13 cellular contexts compared by ENCODE assay signal in genomic region chr17:31415640-31416502, GRCh38. TPM values are rescaled to one million over a fixed set of nuclear protein-coding genes. Genes with fewer than 3 reads are reported as not detected.
"Had no signal": no experiment of that assay in that cellular context is flagged by ENCODE, and none has a peak within 500 bp of the region (broad histone marks: within the 10 kb centered on the region; RNA-seq: fewer than 3 reads in every experiment).

No MANE protein-coding gene starts in this region.

- H3K9me3 ChIP-seq: esophagus muscularis mucosa, left lung, pancreas, transverse colon had no signal

- H3K4me1 ChIP-seq: pancreas had no signal

- H3K27ac ChIP-seq: left lung, pancreas, skin epidermis, transverse colon had no signal

- H3K4me3 ChIP-seq: esophagus muscularis mucosa, left lung, pancreas, skin epidermis, transverse colon had no signal

- H3K4me3 Mint-ChIP-seq: activated CD4-positive, alpha-beta memory T cell treated with anti-CD3 and anti-CD28 coated beads, Interleukin-2, amount 10 ng/mL, durations not matched to agents 7 days and 5 days; central memory CD8-positive, alpha-beta T cell; nephron progenitor cell had no signal

- H3K36me3 ChIP-seq: esophagus muscularis mucosa, left lung, pancreas, transverse colon had no signal

- H3K27me3 ChIP-seq: left lung, pancreas, transverse colon had no signal

- H3K9me3 Mint-ChIP-seq: activated CD4-positive, alpha-beta memory T cell treated with anti-CD3 and anti-CD28 coated beads, Interleukin-2, amount 10 ng/mL, durations not matched to agents 7 days and 5 days; central memory CD8-positive, alpha-beta T cell; memory B cell; nephron progenitor cell had no signal

- H3K27ac Mint-ChIP-seq: activated CD4-positive, alpha-beta memory T cell treated with anti-CD3 and anti-CD28 coated beads, Interleukin-2, amount 10 ng/mL, durations not matched to agents 7 days and 5 days; memory B cell; nephron progenitor cell had no signal

- H3K36me3 Mint-ChIP-seq: memory B cell had no signal

- H3K4me1 Mint-ChIP-seq: activated CD4-positive, alpha-beta memory T cell treated with anti-CD3 and anti-CD28 coated beads, Interleukin-2, amount 10 ng/mL, durations not matched to agents 7 days and 5 days; central memory CD8-positive, alpha-beta T cell had no signal

- DNase-seq: activated CD4-positive, alpha-beta memory T cell treated with anti-CD3 and anti-CD28 coated beads, Interleukin-2, amount 10 ng/mL, durations not matched to agents 7 days and 5 days; activated CD4-positive, alpha-beta T cell treated with anti-CD3 and anti-CD28 coated beads for 1 hour; activated CD8-positive, alpha-beta memory T cell treated with anti-CD3 and anti-CD28 coated beads, Interleukin-2, amount 50 U/mL, for 4 hours; activated naive CD4-positive, alpha-beta T cell treated with Interleukin-2 at 50 U/mL for 16 hours; left lung; transverse colon had no signal

- H3K27me3 Mint-ChIP-seq: activated CD4-positive, alpha-beta memory T cell treated with anti-CD3 and anti-CD28 coated beads, Interleukin-2, amount 10 ng/mL, durations not matched to agents 7 days and 5 days; central memory CD8-positive, alpha-beta T cell had no signal

RNA-seq across cellular contexts. Expression of gene RAB11FIP4, which starts 24.4 kb away (rescaled TPM):
- total RNA-seq: dermis microvascular lymphatic vessel endothelial cell had no signal
